14 cellular contexts compared by ENCODE assay signal in genomic region chr13:51861728-51862300, GRCh38. TPM values are rescaled to one million over a fixed set of nuclear protein-coding genes. Genes with fewer than 3 reads are reported as not detected.
A peak's percentile ranks its signal among the peaks of the same experiment; 100 is the strongest.
DNase-seq lines count a peak whose midpoint lies in the region; ATAC-seq and TF ChIP-seq lines count a peak whose summit lies in the region.
"Had no signal": no experiment of that assay in that cellular context is flagged by ENCODE, and none has a peak within 500 bp of the region (broad histone marks: within the 10 kb centered on the region; RNA-seq: fewer than 3 reads in every experiment).

Gene CCDC70, plus strand, starts transcription at chr13:51861969. Its CDS starts 3,443 bp downstream, at chr13:51865412.

- H2AFZ ChIP-seq in IMR-90 (replicated peaks; ENCODE audit: low read length, poor library complexity), result no peak within 1 kb of the TSS

- H2BK120ac ChIP-seq in IMR-90 (ENCODE audit: low read depth, low read length), result no peak within 1 kb of the TSS

- no peak for ATAC-seq in IMR-90 (ENCODE audit: low read depth)
- ATAC-seq in activated T-cell treated with anti-CD3 and anti-CD28 coated beads, Interleukin-2, amount 50 U/mL, for 4 hours, result peak; percentile 93 to 95

- no peaks in the 10 kb centered on the region for H3K79me1 ChIP-seq in IMR-90 (ENCODE audit: low read depth in 1 of 2, low read length in 2 of 2)

- H2AK9ac ChIP-seq in IMR-90 (replicated peaks; ENCODE audit: low read depth, low read length, poor library complexity), result no peak within 1 kb of the TSS

- WGBS in IMR-90 (ENCODE audit: extremely low coverage in 2 of 2, insufficient read length in 1 of 2), 2 experiments, result no CpG with 5 or more reads among the region's 5 CpGs

- no peaks in the 10 kb centered on the region for H4K20me1 ChIP-seq in IMR-90 (ENCODE audit: insufficient read depth, low read length)

- H3K18ac ChIP-seq in IMR-90 (ENCODE audit: low read depth, low read length), result no peak within 1 kb of the TSS

- no peak within 1 kb of the TSS for H2BK15ac ChIP-seq in IMR-90 (ENCODE audit: low read depth, low read length)

- no peak within 1 kb of the TSS for H3K27ac ChIP-seq in IMR-90 (ENCODE audit: insufficient read depth, low read length)

- CTCF ChIA-PET in IMR-90 (lab: Yijun Ruan, JAX), result interaction anchor here (0.9 kb wide), 1 partner anchor 11 kb away, joined by 4 read pairs; no protein-coding TSS in a partner anchor

- no peaks in the 10 kb centered on the region for H3K9me3 ChIP-seq in IMR-90 (ENCODE audit: control insufficient read depth, insufficient read depth, low read length)

- TF ChIP-seq POLR2A in IMR-90 (IDR thresholded peaks at IDR 0.05; ENCODE audit: low read depth, low read length), result no peak

- no peak within 1 kb of the TSS for H4K8ac ChIP-seq in IMR-90 (ENCODE audit: low read depth in 2 of 2, low read length in 2 of 2)

- no peak within 1 kb of the TSS for H3K23ac ChIP-seq in IMR-90 (ENCODE audit: low read depth, low read length)

- H3K36me3 ChIP-seq in IMR-90 (ENCODE audit: control insufficient read depth, insufficient read depth, low read length), result no peaks in the 10 kb centered on the region

- H4K91ac ChIP-seq in IMR-90 (ENCODE audit: insufficient read depth, low read depth, low read length), result no peak within 1 kb of the TSS

- no peak for TF ChIP-seq CTCF in IMR-90 (conservative IDR thresholded peaks at IDR 0.05; ENCODE audit: low read depth, low read length)

- peaks cover 12% of the 10 kb centered on the region for H3K27me3 ChIP-seq in IMR-90 (ENCODE audit: control insufficient read depth, insufficient read depth, low read length)

- DNase-seq in EL (peak; percentile 38), IMR-90 (peak; percentile 39), kidney glomerular epithelial cell (lab: John Stamatoyannopoulos, UW) (peak; percentile 84), HuH-7 (ENCODE audit: low spot score) (no peak), NCI-H526 (lab: John Stamatoyannopoulos, UW) (no peak), HT-29 (ENCODE audit: low spot score) (no peak)
- DNase-seq in activated T-cell treated with anti-CD3 and anti-CD28 coated beads, Interleukin-2, amount 50 U/mL, for 4 hours, result no peak
- DNase-seq: DMS79, NCI-H1048, NCI-H526 treated with DMSO at 0.1 percent for 48 hours had no signal

- no peak within 1 kb of the TSS for H3K9ac ChIP-seq in IMR-90 (ENCODE audit: low read depth, low read length)

- no TSS peak for BruUV-seq in IMR-90 (replicated peaks; lab: Mats Ljungman, UMichigan)

- H3K4me3 ChIP-seq in IMR-90 (ENCODE audit: insufficient read depth, low read depth, low read length), result no peak within 1 kb of the TSS

- H3K27me3 Mint-ChIP-seq in activated T-cell treated with anti-CD3 and anti-CD28 coated beads, Interleukin-2, amount 50 U/mL, for 4 hours (ENCODE audit: low read depth), result peaks cover 7% of the 10 kb centered on the region

- H3K56ac ChIP-seq in IMR-90 (ENCODE audit: extremely low read depth, insufficient read depth, low read length), result no peak within 1 kb of the TSS

- dilution Hi-C loops in IMR-90 (cut with HindIII; ENCODE audit: low sequenced_read_pairs, unreplicated experiment), result no loop called here

- intact Hi-C loops in IMR-90 (cut with micrococcal nuclease), result no loop called here

- H4K5ac ChIP-seq in IMR-90 (ENCODE audit: low read depth, low read length), result no peak within 1 kb of the TSS

- no peak within 1 kb of the TSS for H3K4me2 ChIP-seq in IMR-90 (ENCODE audit: low read depth, low read length)

- no peak within 1 kb of the TSS for H3K14ac ChIP-seq in IMR-90 (replicated peaks; ENCODE audit: low read depth, low read length)

- no peak within 1 kb of the TSS for H3K4ac ChIP-seq in IMR-90 (ENCODE audit: low read depth, low read length)

- H3K36me3 Mint-ChIP-seq in activated T-cell treated with anti-CD3 and anti-CD28 coated beads, Interleukin-2, amount 50 U/mL, for 4 hours (ENCODE audit: insufficient read depth), result no peaks in the 10 kb centered on the region

- no peaks in the 10 kb centered on the region for H3K9me1 ChIP-seq in IMR-90 (ENCODE audit: insufficient read depth, low read length)

- no peak within 1 kb of the TSS for H2BK5ac ChIP-seq in IMR-90 (ENCODE audit: low read depth, low read length, poor library complexity, severe bottlenecking)

- POLR2A ChIA-PET in IMR-90 (lab: Charles Lee; ENCODE audit: unreplicated experiment), result interaction anchor here (0.6 kb wide), 1 partner anchor 41 kb away, joined by 5 read pairs; no protein-coding TSS in a partner anchor

- H3K4me3 Mint-ChIP-seq in activated T-cell treated with anti-CD3 and anti-CD28 coated beads, Interleukin-2, amount 50 U/mL, for 4 hours, result no peak within 1 kb of the TSS
- H3K4me3 Mint-ChIP-seq: central memory CD8-positive, alpha-beta T cell; nephron had no signal

- H3K9me3 Mint-ChIP-seq in activated T-cell treated with anti-CD3 and anti-CD28 coated beads, Interleukin-2, amount 50 U/mL, for 4 hours, result no peaks in the 10 kb centered on the region
- H3K9me3 Mint-ChIP-seq: central memory CD8-positive, alpha-beta T cell; nephron had no signal

- no peak within 1 kb of the TSS for H2AK5ac ChIP-seq in IMR-90 (ENCODE audit: low read depth, low read length)

- in situ Hi-C loops in IMR-90 (cut with MboI; ENCODE audit: low sequenced_read_pairs), result no loop called here

- no peak for TF ChIP-seq RAD21 in IMR-90 (IDR thresholded peaks at IDR 0.05; ENCODE audit: low read length)

- no peak within 1 kb of the TSS for H2BK20ac ChIP-seq in IMR-90 (ENCODE audit: low read depth, low read length)

- no peaks in the 10 kb centered on the region for H3K4me1 ChIP-seq in IMR-90 (ENCODE audit: control insufficient read depth, insufficient read depth, low read length)

- H3K4me1 Mint-ChIP-seq in activated T-cell treated with anti-CD3 and anti-CD28 coated beads, Interleukin-2, amount 50 U/mL, for 4 hours (ENCODE audit: low read depth), result peaks cover 5% of the 10 kb centered on the region
- H3K4me1 Mint-ChIP-seq: nephron had no signal

TF ChIP-seq in IMR-90, 13 proteins besides CTCF, POLR2A, EP300 and RAD21:
- TF ChIP-seq RFX5 (IDR thresholded peaks at IDR 0.05; ENCODE audit: low read depth, low read length) (no peak), MXI1 (IDR thresholded peaks at IDR 0.05; ENCODE audit: borderline replicate concordance, low read depth, low read length) (no peak), FOS (IDR thresholded peaks at IDR 0.05; ENCODE audit: low read depth, low read length) (no peak), ELK1 (IDR thresholded peaks at IDR 0.05; ENCODE audit: borderline replicate concordance, low read depth, low read length) (no peak), MAZ (IDR thresholded peaks at IDR 0.05; ENCODE audit: borderline replicate concordance, low read depth, low read length) (no peak), CHD1 (IDR thresholded peaks at IDR 0.05; ENCODE audit: low read depth, low read length) (no peak), CEBPB (IDR thresholded peaks at IDR 0.05; ENCODE audit: low read depth, low read length) (no peak), MAFK (IDR thresholded peaks at IDR 0.05; ENCODE audit: low read depth, low read length) (no peak), BHLHE40 (IDR thresholded peaks at IDR 0.05; ENCODE audit: low read depth, low read length) (no peak), RCOR1 (IDR thresholded peaks at IDR 0.05; ENCODE audit: insufficient replicate concordance, low read length) (no peak), USF2 (IDR thresholded peaks at IDR 0.05; ENCODE audit: low read depth, low read length) (no peak), SMC3 (IDR thresholded peaks at IDR 0.05; ENCODE audit: low read depth, low read length) (no peak), NFE2L2 (IDR thresholded peaks at IDR 0.05; ENCODE audit: low read depth, low read length) (no peak)

RNA-seq across cellular contexts. Expression of gene CCDC70, which starts in this region (rescaled TPM):
- not detected in 2 replicates for total RNA-seq in IMR-90 (2012; rRNA removed)
- not detected in 2 replicates for polyA plus RNA-seq in IMR-90 (2012; rRNA removed)
- not detected in 2 replicates for polyA plus RNA-seq in IMR-90 (2012; cell fraction: cytosol; rRNA removed)
- not detected in 2 replicates for polyA plus RNA-seq in IMR-90 (2012; cell fraction: nucleus; rRNA removed; ENCODE audit: low replicate concordance)
- not detected for total RNA-seq in activated T-cell treated with anti-CD3 and anti-CD28 coated beads, Interleukin-2, amount 50 U/mL, for 4 hours
- total RNA-seq in HT-29 (2014; rRNA removed; shearing (Covaris generic)), result not detected in 2 replicates
- total RNA-seq: fibroblast of villous mesenchyme had no signal
- polyA plus RNA-seq: keratinocyte had no signal

Comparison
In these comparisons a context has a peak if more than half of its experiments do, and no peak if none do; other contexts are left out.
1. Peak in DNase-seq in IMR-90; RNA of the gene not detected or under 1 TPM.
2. Peak in ATAC-seq in activated T-cell treated with anti-CD3 and anti-CD28 coated beads, Interleukin-2, amount 50 U/mL, for 4 hours; RNA of the gene not detected or under 1 TPM.
3. DNase-seq: peak in EL (single experiment) and kidney glomerular epithelial cell (single experiment); none in activated T-cell treated with anti-CD3 and anti-CD28 coated beads, Interleukin-2, amount 50 U/mL, for 4 hours (single experiment), HuH-7 (single experiment), NCI-H526 (0 of 2) and HT-29 (single experiment).